ENCODE assay signal across 25 cellular contexts in the genomic region with DNA sequence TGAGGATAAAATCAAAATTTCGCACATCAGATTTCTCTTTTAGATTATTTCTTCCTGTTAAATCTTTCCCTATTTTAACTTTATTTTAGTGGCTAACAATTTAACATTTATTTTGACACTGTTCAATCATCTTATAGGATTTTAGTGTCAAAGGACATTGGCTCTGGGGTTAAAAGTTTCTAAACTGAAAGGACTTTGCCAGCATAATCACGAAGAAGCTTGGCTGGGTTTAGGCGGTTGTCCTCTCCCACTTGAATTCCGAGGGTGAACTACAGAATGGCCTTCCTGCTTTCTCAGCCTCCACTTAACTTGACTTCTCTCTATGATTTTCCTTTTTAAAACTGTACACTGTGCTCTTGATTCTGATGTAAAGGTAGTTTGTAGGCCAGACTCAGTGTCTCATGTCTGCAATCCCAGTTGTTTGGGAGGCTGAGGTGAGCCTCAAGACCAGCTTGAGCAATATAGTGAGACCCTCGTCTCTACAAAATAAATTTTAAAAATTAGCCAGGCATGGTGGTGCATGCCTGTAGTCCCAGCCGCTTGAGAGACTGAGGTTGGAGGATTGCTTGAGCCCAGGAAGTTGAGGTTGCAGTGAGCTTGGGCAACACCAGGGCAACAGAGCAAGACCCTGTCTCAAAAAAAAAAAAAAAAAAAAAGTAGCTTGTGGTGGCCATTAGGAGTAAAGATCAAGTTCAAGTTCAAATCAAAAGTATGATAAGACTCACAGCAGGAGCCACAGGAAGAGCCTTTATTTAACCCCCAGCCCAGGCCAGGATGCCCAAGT. TPM values are rescaled to one million over a fixed set of nuclear protein-coding genes. Genes with fewer than 3 reads are reported as not detected.
DNase-seq lines count a peak whose midpoint lies in the region; ATAC-seq and TF ChIP-seq lines count a peak whose summit lies in the region.
"Had no signal": no experiment of that assay in that cellular context is flagged by ENCODE, and none has a peak within 500 bp of the region (broad histone marks: within the 10 kb centered on the region; RNA-seq: fewer than 3 reads in every experiment).

No MANE protein-coding gene starts in this region.

- no peaks in the 10 kb centered on the region for H3K9me3 ChIP-seq in A673 (ENCODE audit: low read depth, low read length, poor library complexity, severe bottlenecking)
- no peaks in the 10 kb centered on the region for H3K9me3 ChIP-seq in KOPT-K1 (ENCODE audit: insufficient read depth, low read length, poor library complexity, severe bottlenecking)
- H3K9me3 ChIP-seq: A549, tibial nerve had no signal

- DNase-seq in A673 (ENCODE audit: low spot score): no peak
- DNase-seq in central memory CD8-positive, alpha-beta T cell (ENCODE audit: low spot score in 2 of 2): no peak
- no peak for DNase-seq in activated T-cell treated with anti-CD3 and anti-CD28 coated beads, Interleukin-2, amount 50 U/mL, for 24 hours
- DNase-seq in epidermal melanocyte (ENCODE audit: insufficient read length, low spot score): no peak
- no peak for DNase-seq in NCI-H345 treated with DMSO at 0.1 percent for 48 hours (lab: John Stamatoyannopoulos, UW; ENCODE audit: unreplicated experiment)
- DNase-seq in NCI-H524 treated with DMSO at 0.1 percent for 48 hours (lab: John Stamatoyannopoulos, UW): no peak
- DNase-seq: activated CD4-positive, alpha-beta T cell treated with anti-CD3 and anti-CD28 coated beads, Interleukin-2, amount 50 U/mL, for 48 hours; activated CD8-positive, alpha-beta memory T cell treated with anti-CD3 and anti-CD28 coated beads, Interleukin-2, amount 50 U/mL, for 48 hours; cerebellar nuclear complex; DMS153; NCI-H1105; NCI-H2029; stimulated activated CD4-positive, alpha-beta T cell treated with anti-CD3 and anti-CD28 coated beads, Interleukin-1b, Interleukin-23, amount 100 ng/mL, for 48 hours; stimulated activated CD8-positive, alpha-beta memory T cell treated with anti-CD3 and anti-CD28 coated beads, Interleukin-4, amount 100 ng/mL, for 48 hours; stimulated activated naive CD8-positive, alpha-beta T cell treated with anti-CD3 and anti-CD28 coated beads, Interleukin-15, amount 100 ng/mL, for 72 hours had no signal

- H3K4me1 Mint-ChIP-seq in central memory CD8-positive, alpha-beta T cell: peaks cover 11% of the 10 kb centered on the region
- H3K4me1 Mint-ChIP-seq in nephron: peaks cover 51% of the 10 kb centered on the region
- peaks cover 6% of the 10 kb centered on the region for H3K4me1 Mint-ChIP-seq in activated T-cell treated with anti-CD3 and anti-CD28 coated beads, Interleukin-2, amount 50 U/mL, for 24 hours (ENCODE audit: low read depth)

- TF ChIP-seq CTCF in A673 (conservative IDR thresholded peaks at IDR 0.05; ENCODE audit: low read depth, low read length) (no peak), nephron (IDR thresholded peaks at IDR 0.05; ENCODE audit: unreplicated experiment in 3 of 3) (no peak)

- no peaks in the 10 kb centered on the region for H3K27me3 ChIP-seq in A673 (replicated peaks; ENCODE audit: insufficient read depth, low read depth, low read length, poor library complexity)
- H3K27me3 ChIP-seq: neural progenitor cell, tibial nerve had no signal

- no peak for ATAC-seq in central memory CD8-positive, alpha-beta T cell (replicated peaks; ENCODE audit: extremely low read depth, poor library complexity, severe bottlenecking)
- ATAC-seq: A549; activated CD4-positive, CD25-positive, alpha-beta regulatory T cell treated with anti-CD3 and anti-CD28 coated beads, Interleukin-2, amount 50 U/mL, for 24 hours; activated T-helper 17 cell treated with anti-CD3 and anti-CD28 coated beads, Interleukin-2, amount 50 U/mL, for 72 hours; stimulated activated naive CD8-positive, alpha-beta T cell treated with anti-CD3 and anti-CD28 coated beads, Interleukin-15, amount 100 ng/mL, for 72 hours had no signal

- POLR2A ChIA-PET in A673 (lab: Charles Lee; ENCODE audit: low non-redundant PET): interaction anchor here (0.6 to 0.7 kb wide), 2 partner anchors 12 to 19 kb away, joined by 3 to 7 read pairs; no protein-coding TSS in a partner anchor

- peaks cover 15% of the 10 kb centered on the region for H3K36me3 Mint-ChIP-seq in central memory CD8-positive, alpha-beta T cell (ENCODE audit: insufficient read depth)
- no peaks in the 10 kb centered on the region for H3K36me3 Mint-ChIP-seq in nephron (ENCODE audit: low read depth)
- peaks cover 2% of the 10 kb centered on the region for H3K36me3 Mint-ChIP-seq in activated T-cell treated with anti-CD3 and anti-CD28 coated beads, Interleukin-2, amount 50 U/mL, for 24 hours (ENCODE audit: low read depth)
- H3K36me3 Mint-ChIP-seq: neural progenitor cell had no signal

- H3K27ac ChIP-seq in A673 (ENCODE audit: low read depth, low read length, poor library complexity, severe bottlenecking) (peak overlapping the region; percentile 87), KOPT-K1 (ENCODE audit: low read depth, low read length, poor library complexity, severe bottlenecking) (peak overlapping the region; percentile 20)
- H3K27ac ChIP-seq: A549, neural progenitor cell had no signal

- H3K4me3 Mint-ChIP-seq in central memory CD8-positive, alpha-beta T cell: no peak overlapping the region
- H3K4me3 Mint-ChIP-seq in nephron: no peak overlapping the region
- no peak overlapping the region for H3K4me3 Mint-ChIP-seq in activated T-cell treated with anti-CD3 and anti-CD28 coated beads, Interleukin-2, amount 50 U/mL, for 24 hours
- H3K4me3 Mint-ChIP-seq: activated T-helper 17 cell treated with anti-CD3 and anti-CD28 coated beads, Interleukin-2, amount 50 U/mL, for 72 hours; B cell; neural progenitor cell; stimulated activated naive CD8-positive, alpha-beta T cell treated with anti-CD3 and anti-CD28 coated beads, Interleukin-15, amount 100 ng/mL, for 72 hours had no signal

- no peaks in the 10 kb centered on the region for H3K9me3 Mint-ChIP-seq in central memory CD8-positive, alpha-beta T cell
- H3K9me3 Mint-ChIP-seq in nephron: no peaks in the 10 kb centered on the region
- H3K9me3 Mint-ChIP-seq in activated T-cell treated with anti-CD3 and anti-CD28 coated beads, Interleukin-2, amount 50 U/mL, for 24 hours: no peaks in the 10 kb centered on the region
- H3K9me3 Mint-ChIP-seq: activated naive CD4-positive, alpha-beta T cell treated with anti-CD3 and anti-CD28 coated beads, Interleukin-2, amount 50 U/mL, for 72 hours; activated T-helper 17 cell treated with anti-CD3 and anti-CD28 coated beads, Interleukin-2, amount 50 U/mL, for 72 hours; neural progenitor cell; stimulated activated naive CD8-positive, alpha-beta T cell treated with anti-CD3 and anti-CD28 coated beads, Interleukin-15, amount 100 ng/mL, for 72 hours had no signal

- intact Hi-C loops in A673 (cut with micrococcal nuclease; ENCODE audit: unreplicated experiment): no loop called here

- CTCF ChIA-PET in A673 (lab: Charles Lee): no interaction called here

- H3K27ac Mint-ChIP-seq in central memory CD8-positive, alpha-beta T cell (ENCODE audit: low read depth): peak overlapping the region; percentile 35
- peak overlapping the region; percentile 4 to 66 (median 46) for H3K27ac Mint-ChIP-seq in nephron
- H3K27ac Mint-ChIP-seq in activated T-cell treated with anti-CD3 and anti-CD28 coated beads, Interleukin-2, amount 50 U/mL, for 24 hours: no peak overlapping the region
- H3K27ac Mint-ChIP-seq: activated naive CD4-positive, alpha-beta T cell treated with anti-CD3 and anti-CD28 coated beads, Interleukin-2, amount 50 U/mL, for 72 hours; activated T-helper 17 cell treated with anti-CD3 and anti-CD28 coated beads, Interleukin-2, amount 50 U/mL, for 72 hours; B cell; neural progenitor cell had no signal

- H3K27me3 Mint-ChIP-seq in central memory CD8-positive, alpha-beta T cell: no peaks in the 10 kb centered on the region
- no peaks in the 10 kb centered on the region for H3K27me3 Mint-ChIP-seq in nephron (ENCODE audit: low read depth)
- H3K27me3 Mint-ChIP-seq in activated T-cell treated with anti-CD3 and anti-CD28 coated beads, Interleukin-2, amount 50 U/mL, for 24 hours: no peaks in the 10 kb centered on the region
- H3K27me3 Mint-ChIP-seq: activated T-helper 17 cell treated with anti-CD3 and anti-CD28 coated beads, Interleukin-2, amount 50 U/mL, for 72 hours; B cell; stimulated activated naive CD8-positive, alpha-beta T cell treated with anti-CD3 and anti-CD28 coated beads, Interleukin-15, amount 100 ng/mL, for 72 hours had no signal

- BruUV-seq in A673 (replicated peaks; lab: Mats Ljungman, UMichigan): no TSS peak

- H3K4me3 ChIP-seq in A673 (ENCODE audit: low read depth, low read length, poor library complexity, severe bottlenecking): no peak overlapping the region
- H3K4me3 ChIP-seq: A549, neural progenitor cell, skin epidermis, tibial nerve had no signal

- H3K36me3 ChIP-seq in A673 (ENCODE audit: insufficient read depth, low read length, poor library complexity, severe bottlenecking) (no peaks in the 10 kb centered on the region), KOPT-K1 (ENCODE audit: insufficient read depth, low read length) (peaks cover 80% of the 10 kb centered on the region)
- H3K36me3 ChIP-seq: neural progenitor cell, tibial nerve had no signal

- peaks cover 47% of the 10 kb centered on the region for H3K4me1 ChIP-seq in A673 (ENCODE audit: insufficient read depth, low read length, poor library complexity, severe bottlenecking)
- H3K4me1 ChIP-seq: neural progenitor cell had no signal

RNA-seq across cellular contexts. Expression of a gene that starts 54.8 kb away (rescaled TPM):
- total RNA-seq in A673 (2021): 63.0 and 66.5 TPM in 2 replicates
